Comparison of ENCODE assay signal across 10 cellular contexts in genomic region chr3:104604326-104605010, GRCh38.
A peak's percentile ranks its signal among the peaks of the same experiment; 100 is the strongest.
DNase-seq lines count a peak whose midpoint lies in the region; ATAC-seq and TF ChIP-seq lines count a peak whose summit lies in the region.
"Had no signal": no experiment of that assay in that cellular context is flagged by ENCODE, and none has a peak within 500 bp of the region (broad histone marks: within the 10 kb centered on the region; RNA-seq: fewer than 3 reads in every experiment).

No MANE protein-coding gene starts in this region.

- peak; percentile 75 for ATAC-seq in upper lobe of right lung
- ATAC-seq in GM21515 (IDR thresholded peaks at IDR 0.05; ENCODE audit: unreplicated experiment), result no peak
- ATAC-seq: activated T-cell treated with anti-CD3 and anti-CD28 coated beads, Interleukin-2, amount 50 U/mL, for 72 hours had no signal

- H3K4me1 ChIP-seq in PC-9 (replicated peaks; ENCODE audit: insufficient read depth) (peaks cover 8% of the 10 kb centered on the region), upper lobe of right lung (no peaks in the 10 kb centered on the region)
- H3K4me1 ChIP-seq: Caco-2 had no signal

- intact Hi-C loops in PC-9 (cut with micrococcal nuclease; ENCODE audit: unreplicated experiment), result loop anchor here (2.0 kb wide), 1 partner anchor 762 kb away; the partner anchor contains the start of gene ALCAM
- intact Hi-C loops in upper lobe of right lung (cut with DNase I), result no loop called here

- H3K36me3 ChIP-seq in PC-9 (ENCODE audit: low read depth), result no peaks in the 10 kb centered on the region
- H3K36me3 ChIP-seq in upper lobe of right lung, result no peaks in the 10 kb centered on the region

- DNase-seq in SIG-M5 treated with dmso at 0.1 percent for 504 hours (lab: John Stamatoyannopoulos, UW; ENCODE audit: unreplicated experiment) (peak; percentile 58), SIG-M5 (lab: John Stamatoyannopoulos, UW) (no peak), PC-9 (peak in 1 of 2 experiments; percentile 50), fibroblast of pulmonary artery (ENCODE audit: low read depth) (peak; percentile 63), upper lobe of right lung (no peak), SHP77 (lab: John Stamatoyannopoulos, UW) (no peak), NCI-H128 (lab: John Stamatoyannopoulos, UW; ENCODE audit: unreplicated experiment) (no peak)
- DNase-seq: activated T-cell treated with anti-CD3 and anti-CD28 coated beads, Interleukin-2, amount 50 U/mL, for 72 hours; Caco-2 had no signal

- peak overlapping the region; percentile 11; the same call in 1 of the 2 replicates for H3K4me3 ChIP-seq in PC-9
- H3K4me3 ChIP-seq in fibroblast of pulmonary artery (replicated peaks; ENCODE audit: low read depth, low read length), result no peak overlapping the region
- no peak overlapping the region for H3K4me3 ChIP-seq in upper lobe of right lung

- H3F3A ChIP-seq in PC-9 (ENCODE audit: insufficient read depth, low read depth), result no peaks in the 10 kb centered on the region

- no peaks in the 10 kb centered on the region for H4K20me1 ChIP-seq in PC-9 (ENCODE audit: insufficient read depth)

- CTCF ChIA-PET in PC-9 (lab: Charles Lee), result interaction anchor here (0.5 to 0.7 kb wide), 4 partner anchors 61 to 1552 kb away, joined by 3 to 4 read pairs (median 3); no protein-coding TSS in a partner anchor

- no TSS peak for BruUV-seq in PC-9 (replicated peaks; lab: Mats Ljungman, UMichigan)

- H3K4me2 ChIP-seq in PC-9, result peak overlapping the region; percentile 55

- no peaks in the 10 kb centered on the region for H3K79me2 ChIP-seq in PC-9 (ENCODE audit: low read depth)

- no peaks in the 10 kb centered on the region for H3K9me2 ChIP-seq in PC-9 (ENCODE audit: insufficient read depth)

- POLR2A ChIA-PET in PC-9 (lab: Charles Lee; ENCODE audit: unreplicated experiment), result interaction anchor here (0.5 to 0.7 kb wide), 3 partner anchors 764 to 1064 kb away, joined by 3 to 6 read pairs (median 3); no protein-coding TSS in a partner anchor

- H3K27me3 ChIP-seq in PC-9 (ENCODE audit: insufficient read depth, low read depth), result no peaks in the 10 kb centered on the region
- no peaks in the 10 kb centered on the region for H3K27me3 ChIP-seq in upper lobe of right lung

- TF ChIP-seq CTCF in PC-9 (conservative IDR thresholded peaks at IDR 0.05) (peak; percentile 57), fibroblast of pulmonary artery (IDR thresholded peaks at IDR 0.05; ENCODE audit: low read length, missing control alignments) (peak; percentile 61), upper lobe of right lung (IDR thresholded peaks at IDR 0.05) (peak; percentile 46)

- H2AFZ ChIP-seq in PC-9, result peak overlapping the region; percentile 59

- H3K9me3 ChIP-seq in PC-9 (ENCODE audit: insufficient read depth, low read depth), result peaks cover 6% of the 10 kb centered on the region; the same call in 1 of the 2 replicates
- H3K9me3 ChIP-seq in upper lobe of right lung, result no peaks in the 10 kb centered on the region
- H3K9me3 ChIP-seq: Caco-2 had no signal

- H3K27ac ChIP-seq in PC-9, result no peak overlapping the region
- no peak overlapping the region for H3K27ac ChIP-seq in upper lobe of right lung

Comparison
In these comparisons a context has a peak if more than half of its experiments do, and no peak if none do; other contexts are left out.
1. DNase-seq: peak in SIG-M5 treated with dmso at 0.1 percent for 504 hours (single experiment) and fibroblast of pulmonary artery (single experiment); none in SIG-M5 (single experiment), upper lobe of right lung (single experiment), SHP77 (0 of 2) and NCI-H128 (single experiment).
2. Peak in every context shown above with its lines, with median percentiles within 50 percentile points of each other: CTCF ChIP-seq.